ENCODE assay signal across 7 cellular contexts in the genomic region with DNA sequence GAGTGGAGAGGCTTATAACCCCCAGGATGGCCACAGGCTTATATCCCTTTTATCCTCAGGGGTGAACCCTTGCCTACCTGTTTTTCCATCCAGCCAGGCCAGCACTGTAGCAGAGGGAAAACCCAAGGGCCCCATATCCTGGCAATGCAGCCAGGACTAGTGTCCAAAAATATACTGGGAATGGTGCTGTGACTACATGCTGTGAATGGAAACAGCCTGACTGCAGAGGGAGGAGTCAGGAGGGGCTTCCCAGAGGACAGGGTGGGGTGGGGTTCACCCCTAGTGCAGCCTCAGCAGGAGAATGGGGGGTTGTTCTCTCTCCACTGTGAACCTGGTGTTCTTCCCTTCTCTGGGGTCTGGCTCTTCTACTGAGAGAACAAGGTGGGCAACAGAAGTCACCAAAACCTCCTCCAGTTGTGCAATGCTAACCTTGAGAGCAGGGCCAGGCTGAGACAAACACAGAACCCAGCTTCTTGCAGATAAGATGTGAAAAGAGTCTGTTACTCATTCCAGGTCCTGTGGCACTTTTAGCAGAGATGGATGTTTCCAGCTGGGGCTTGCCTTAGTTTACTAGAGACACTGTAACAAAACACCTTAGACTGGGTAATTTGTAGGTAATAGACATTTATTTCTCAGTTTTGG.
DNase-seq lines count a peak whose midpoint lies in the region; ATAC-seq and TF ChIP-seq lines count a peak whose summit lies in the region.
"Not testable (repeated sequence)": the region's sequence is repeated elsewhere in the genome, so short reads cannot be mapped to it uniquely, and the experiment has no call there.

No MANE protein-coding gene starts in this region.

- not testable (repeated sequence) for H2AFZ ChIP-seq in OCI-LY3 (ENCODE audit: low read depth, low read length)

- peak overlapping the region; percentile 71 for H3K27ac ChIP-seq in OCI-LY3 (ENCODE audit: low read length)
- H3K27ac ChIP-seq in foreskin keratinocyte: not testable (repeated sequence)

- peak; percentile 10 for ATAC-seq in activated T-helper 17 cell treated with anti-CD3 and anti-CD28 coated beads, Interleukin-2, amount 50 U/mL, for 72 hours (replicated peaks)
- ATAC-seq in foreskin keratinocyte (peak; percentile 12), left ventricle myocardium superior (peak; percentile 99)
- ATAC-seq in stimulated activated effector memory CD8-positive, alpha-beta T cell treated with anti-CD3 and anti-CD28 coated beads, Interleukin-12 subunit alpha, Interleukin-12 subunit beta, amount 100 ng/mL, for 72 hours: peak; percentile 22

- CTCF ChIA-PET in activated CD4-positive, alpha-beta memory T cell treated with anti-CD3 and anti-CD28 coated beads for 36 hours (lab: Charles Lee): not testable (repeated sequence)

- peak overlapping the region; percentile 56; the same call in 1 of the 2 replicates for H3K9ac ChIP-seq in OCI-LY3 (ENCODE audit: low read length)

- H4K20me1 ChIP-seq in OCI-LY3 (ENCODE audit: insufficient read depth, low read length): not testable (repeated sequence)

- DNase-seq in activated CD4-positive, alpha-beta memory T cell treated with anti-CD3 and anti-CD28 coated beads for 36 hours; activated naive CD8-positive, alpha-beta T cell treated with anti-CD3 and anti-CD28 coated beads for 36 hours; foreskin keratinocyte; left ventricle myocardium superior; stimulated activated effector memory CD8-positive, alpha-beta T cell treated with anti-CD3 and anti-CD28 coated beads, Interleukin-12 subunit alpha, Interleukin-12 subunit beta, amount 100 ng/mL, for 72 hours (ENCODE audit: low spot score in 2 of 2): not testable (repeated sequence)

- not testable (repeated sequence) for H3K27me3 Mint-ChIP-seq in activated CD4-positive, alpha-beta memory T cell treated with anti-CD3 and anti-CD28 coated beads for 36 hours; activated T-helper 17 cell treated with anti-CD3 and anti-CD28 coated beads, Interleukin-2, amount 50 U/mL, for 72 hours; activated naive CD8-positive, alpha-beta T cell treated with anti-CD3 and anti-CD28 coated beads for 36 hours

- intact Hi-C loops in activated CD4-positive, alpha-beta memory T cell treated with anti-CD3 and anti-CD28 coated beads for 36 hours (cut with micrococcal nuclease); left ventricle myocardium superior (cut with micrococcal nuclease): not testable (repeated sequence)

- POLR2A ChIA-PET in activated CD4-positive, alpha-beta memory T cell treated with anti-CD3 and anti-CD28 coated beads for 36 hours (lab: Charles Lee): not testable (repeated sequence)

- not testable (repeated sequence) for H3K4me3 Mint-ChIP-seq in activated CD4-positive, alpha-beta memory T cell treated with anti-CD3 and anti-CD28 coated beads for 36 hours; activated T-helper 17 cell treated with anti-CD3 and anti-CD28 coated beads, Interleukin-2, amount 50 U/mL, for 72 hours; activated naive CD8-positive, alpha-beta T cell treated with anti-CD3 and anti-CD28 coated beads for 36 hours; stimulated activated effector memory CD8-positive, alpha-beta T cell treated with anti-CD3 and anti-CD28 coated beads, Interleukin-12 subunit alpha, Interleukin-12 subunit beta, amount 100 ng/mL, for 72 hours

- not testable (repeated sequence) for H3K9me3 ChIP-seq in OCI-LY3 (ENCODE audit: insufficient read depth, low read length)

- not testable (repeated sequence) for TF ChIP-seq CTCF in OCI-LY3 (IDR thresholded peaks at IDR 0.05; ENCODE audit: low read depth, low read length); foreskin keratinocyte (conservative IDR thresholded peaks at IDR 0.05)

- not testable (repeated sequence) for H3K36me3 ChIP-seq in OCI-LY3 (replicated peaks; ENCODE audit: low read depth, low read length)

- not testable (repeated sequence) for H3K4me1 ChIP-seq in OCI-LY3 (ENCODE audit: low read length); foreskin keratinocyte

- H3K4me1 Mint-ChIP-seq in activated CD4-positive, alpha-beta memory T cell treated with anti-CD3 and anti-CD28 coated beads for 36 hours (ENCODE audit: low read depth): peaks cover 11% of the 10 kb centered on the region
- H3K4me1 Mint-ChIP-seq in activated T-helper 17 cell treated with anti-CD3 and anti-CD28 coated beads, Interleukin-2, amount 50 U/mL, for 72 hours; stimulated activated effector memory CD8-positive, alpha-beta T cell treated with anti-CD3 and anti-CD28 coated beads, Interleukin-12 subunit alpha, Interleukin-12 subunit beta, amount 100 ng/mL, for 72 hours: not testable (repeated sequence)
- H3K4me1 Mint-ChIP-seq in activated naive CD8-positive, alpha-beta T cell treated with anti-CD3 and anti-CD28 coated beads for 36 hours: peaks cover 10% of the 10 kb centered on the region

- H3K27me3 ChIP-seq in OCI-LY3 (ENCODE audit: low read depth, low read length); foreskin keratinocyte: not testable (repeated sequence)

- not testable (repeated sequence) for H3K36me3 Mint-ChIP-seq in activated CD4-positive, alpha-beta memory T cell treated with anti-CD3 and anti-CD28 coated beads for 36 hours; activated T-helper 17 cell treated with anti-CD3 and anti-CD28 coated beads, Interleukin-2, amount 50 U/mL, for 72 hours (ENCODE audit: low read depth); activated naive CD8-positive, alpha-beta T cell treated with anti-CD3 and anti-CD28 coated beads for 36 hours; stimulated activated effector memory CD8-positive, alpha-beta T cell treated with anti-CD3 and anti-CD28 coated beads, Interleukin-12 subunit alpha, Interleukin-12 subunit beta, amount 100 ng/mL, for 72 hours

- not testable (repeated sequence) for H3K9me3 Mint-ChIP-seq in activated CD4-positive, alpha-beta memory T cell treated with anti-CD3 and anti-CD28 coated beads for 36 hours; activated T-helper 17 cell treated with anti-CD3 and anti-CD28 coated beads, Interleukin-2, amount 50 U/mL, for 72 hours; activated naive CD8-positive, alpha-beta T cell treated with anti-CD3 and anti-CD28 coated beads for 36 hours; stimulated activated effector memory CD8-positive, alpha-beta T cell treated with anti-CD3 and anti-CD28 coated beads, Interleukin-12 subunit alpha, Interleukin-12 subunit beta, amount 100 ng/mL, for 72 hours

- peak overlapping the region; percentile 52; the same call in 1 of the 2 replicates for H3K4me2 ChIP-seq in OCI-LY3 (ENCODE audit: low read length)

- not testable (repeated sequence) for H3K4me3 ChIP-seq in OCI-LY3 (ENCODE audit: low read length)

- peak overlapping the region; percentile 45 for H3K27ac Mint-ChIP-seq in activated CD4-positive, alpha-beta memory T cell treated with anti-CD3 and anti-CD28 coated beads for 36 hours
- not testable (repeated sequence) for H3K27ac Mint-ChIP-seq in activated T-helper 17 cell treated with anti-CD3 and anti-CD28 coated beads, Interleukin-2, amount 50 U/mL, for 72 hours; stimulated activated effector memory CD8-positive, alpha-beta T cell treated with anti-CD3 and anti-CD28 coated beads, Interleukin-12 subunit alpha, Interleukin-12 subunit beta, amount 100 ng/mL, for 72 hours
- peak overlapping the region; percentile 85 for H3K27ac Mint-ChIP-seq in activated naive CD8-positive, alpha-beta T cell treated with anti-CD3 and anti-CD28 coated beads for 36 hours

- not testable (repeated sequence) for H3K79me2 ChIP-seq in OCI-LY3 (ENCODE audit: low read length)

Comparison
In these comparisons a context has a peak if more than half of its experiments do, and no peak if none do; other contexts are left out.
1. ATAC-seq: peak in every context shown above with its lines; median percentile 99 in left ventricle myocardium superior; 22 in stimulated activated effector memory CD8-positive, alpha-beta T cell treated with anti-CD3 and anti-CD28 coated beads, Interleukin-12 subunit alpha, Interleukin-12 subunit beta, amount 100 ng/mL, for 72 hours; 12 in foreskin keratinocyte; 10 in activated T-helper 17 cell treated with anti-CD3 and anti-CD28 coated beads, Interleukin-2, amount 50 U/mL, for 72 hours.